Comparison of ENCODE assay signal across 9 cellular contexts in the genomic region with DNA sequence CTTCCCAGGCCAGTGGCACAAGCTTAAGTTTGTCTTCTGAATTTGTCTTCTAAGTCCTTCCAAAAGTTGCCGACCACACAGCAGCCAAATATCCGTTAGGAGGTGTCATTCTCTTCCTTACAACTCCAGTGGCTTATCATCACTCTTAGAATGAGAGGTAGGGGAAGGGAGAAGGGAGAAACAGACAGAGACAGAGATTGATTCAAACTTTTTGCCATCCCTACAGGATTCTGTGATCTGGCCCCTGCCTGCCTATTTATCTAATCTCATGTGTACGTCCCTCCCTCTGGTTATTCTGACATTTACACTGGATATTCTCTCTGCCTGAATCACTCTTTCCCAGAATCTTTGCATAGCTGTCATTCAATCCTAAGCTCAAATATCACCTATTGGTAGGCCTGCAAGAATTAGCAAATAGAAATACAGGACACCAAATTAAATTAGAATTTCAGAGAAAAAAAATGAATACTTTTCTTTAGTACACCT. TPM values are rescaled to one million over a fixed set of nuclear protein-coding genes. Genes with fewer than 3 reads are reported as not detected.
DNase-seq lines count a peak whose midpoint lies in the region; ATAC-seq and TF ChIP-seq lines count a peak whose summit lies in the region.
"Had no signal": no experiment of that assay in that cellular context is flagged by ENCODE, and none has a peak within 500 bp of the region (broad histone marks: within the 10 kb centered on the region; RNA-seq: fewer than 3 reads in every experiment).

No MANE protein-coding gene starts in this region.

- H3K9ac ChIP-seq in smooth muscle cell (ENCODE audit: low read depth), result peak overlapping the region; percentile 90

- H3F3A ChIP-seq in smooth muscle cell (ENCODE audit: low read depth), result no peaks in the 10 kb centered on the region

- peaks cover 30% of the 10 kb centered on the region for H4K20me1 ChIP-seq in smooth muscle cell (ENCODE audit: low read depth)

- peak overlapping the region; percentile 37; the same call in 1 of the 2 replicates for H3K27ac Mint-ChIP-seq in WTC11

- H3K27me3 Mint-ChIP-seq in WTC11 (ENCODE audit: low read depth), result peaks cover 10% of the 10 kb centered on the region

- H3K27me3 ChIP-seq in H7 (ENCODE audit: control insufficient read depth, insufficient read depth, low read length), result peaks cover 2% of the 10 kb centered on the region; the same call in 1 of the 2 replicates
- H3K27me3 ChIP-seq in heart right ventricle, result no peaks in the 10 kb centered on the region
- no peaks in the 10 kb centered on the region for H3K27me3 ChIP-seq in smooth muscle cell (ENCODE audit: low read depth)

- POLR2A ChIA-PET in WTC11 (lab: Charles Lee), result interaction anchor here (1.4 kb wide), 1 partner anchor 94 kb away, joined by 3 read pairs; a partner anchor contains a TSS

- H3K36me3 ChIP-seq in H7 (replicated peaks; ENCODE audit: control insufficient read depth, insufficient read depth, low read length) (peaks cover 9% of the 10 kb centered on the region), heart right ventricle (peaks cover 0 to 28% (median 17%) of the 10 kb centered on the region in 9 donors), smooth muscle cell (ENCODE audit: low read depth) (peaks cover 13% of the 10 kb centered on the region)

- H3K4me1 Mint-ChIP-seq in WTC11, result peaks cover 15% of the 10 kb centered on the region

- H3K9me3 Mint-ChIP-seq in WTC11, result no peaks in the 10 kb centered on the region

- H3K36me3 Mint-ChIP-seq in WTC11, result peaks cover 25% of the 10 kb centered on the region

- H2AFZ ChIP-seq in smooth muscle cell (ENCODE audit: low read depth), result peak overlapping the region; percentile 79

- DNase-seq in H7 (no peak), WTC11 (ENCODE audit: low spot score) (no peak), heart right ventricle (no peak), smooth muscle cell (lab: John Stamatoyannopoulos, UW; ENCODE audit: unreplicated experiment) (no peak)
- DNase-seq in stimulated activated CD4-positive, alpha-beta T cell treated with anti-CD3 and anti-CD28 coated beads, Interleukin-15, amount 100 ng/mL, for 24 hours, result no peak

- H3K9me3 ChIP-seq in heart right ventricle (no peaks in the 10 kb centered on the region), smooth muscle cell (replicated peaks; ENCODE audit: low read depth) (no peaks in the 10 kb centered on the region)

- ATAC-seq in WTC11 (no peak; the same call in 1 of the 2 replicates), heart right ventricle (peak in 4 of 8 donors; percentile 1 to 41 (median 16)), GM19023 (IDR thresholded peaks at IDR 0.05; ENCODE audit: unreplicated experiment) (no peak), HG03457 (IDR thresholded peaks at IDR 0.05; ENCODE audit: unreplicated experiment) (no peak), GM19035 (IDR thresholded peaks at IDR 0.05; ENCODE audit: unreplicated experiment) (no peak)

- peaks cover 36% of the 10 kb centered on the region for H3K79me2 ChIP-seq in smooth muscle cell (ENCODE audit: low read depth)

- H3K4me3 ChIP-seq in H7 (ENCODE audit: insufficient read depth, low read depth, low read length) (peak overlapping the region; percentile 93), heart right ventricle (peak overlapping the region in 9 of 10 donors; percentile 59 to 78 (median 70)), smooth muscle cell (peak overlapping the region; percentile 77)

- intact Hi-C loops in heart right ventricle (cut with DNase I), result loop anchor here in 4 of 10 donors (2.0 to 10.0 kb wide), 7 partner anchors 44 to 124 kb away; a partner anchor contains a TSS

- TF ChIP-seq CTCF in WTC11 (IDR thresholded peaks at IDR 0.05) (no peak), heart right ventricle (IDR thresholded peaks at IDR 0.05) (peak in 2 of 9 donors; percentile 6 to 11), smooth muscle cell (IDR thresholded peaks at IDR 0.05; ENCODE audit: borderline replicate concordance, insufficient read depth, poor library complexity, severe bottlenecking) (no peak)

- CTCF ChIA-PET in WTC11 (lab: Charles Lee), result interaction anchor here (0.9 to 2.2 kb wide), 9 partner anchors 9 to 264 kb away, joined by 3 to 18 read pairs (median 5); a partner anchor contains a TSS

- H3K4me2 ChIP-seq in smooth muscle cell, result peak overlapping the region; percentile 99

- H3K27ac ChIP-seq in heart right ventricle (peak overlapping the region in 9 of 10 donors; percentile 70 to 85 (median 76)), smooth muscle cell (ENCODE audit: low read depth) (peak overlapping the region; percentile 94)

- WGBS in heart right ventricle, 2 donors, result 0% methylated on average over 3 of the region's 3 CpGs
- WGBS in smooth muscle cell (ENCODE audit: low lambda C conversion rate), result 9% methylated on average over 3 of the region's 3 CpGs

- H3K4me1 ChIP-seq in heart right ventricle, result peaks cover 6 to 28% (median 20%) of the 10 kb centered on the region in 9 donors
- H3K4me1 ChIP-seq in smooth muscle cell (ENCODE audit: low read depth), result peaks cover 14% of the 10 kb centered on the region

- H3K4me3 Mint-ChIP-seq in WTC11, result peak overlapping the region; percentile 99

TF ChIP-seq in WTC11, 78 proteins besides CTCF, POLR2A, EP300 and RAD21 (continues in another document):
- no peak for TF ChIP-seq RORB (CRISPR knock-in tag; IDR thresholded peaks at IDR 0.05)
- TF ChIP-seq EMX1 (CRISPR knock-in tag; IDR thresholded peaks at IDR 0.05), result no peak
- no peak for TF ChIP-seq GRHL2 (CRISPR knock-in tag; IDR thresholded peaks at IDR 0.05; ENCODE audit: insufficient replicate concordance, severe bottlenecking)
- TF ChIP-seq ZNF121 (CRISPR knock-in tag; IDR thresholded peaks at IDR 0.05), result no peak
- TF ChIP-seq, protein P1, sequence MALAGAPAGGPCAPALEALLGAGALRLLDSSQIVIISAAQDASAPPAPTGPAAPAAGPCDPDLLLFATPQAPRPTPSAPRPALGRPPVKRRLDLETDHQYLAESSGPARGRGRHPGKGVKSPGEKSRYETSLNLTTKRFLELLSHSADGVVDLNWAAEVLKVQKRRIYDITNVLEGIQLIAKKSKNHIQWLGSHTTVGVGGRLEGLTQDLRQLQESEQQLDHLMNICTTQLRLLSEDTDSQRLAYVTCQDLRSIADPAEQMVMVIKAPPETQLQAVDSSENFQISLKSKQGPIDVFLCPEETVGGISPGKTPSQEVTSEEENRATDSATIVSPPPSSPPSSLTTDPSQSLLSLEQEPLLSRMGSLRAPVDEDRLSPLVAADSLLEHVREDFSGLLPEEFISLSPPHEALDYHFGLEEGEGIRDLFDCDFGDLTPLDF (CRISPR knock-in tag; IDR thresholded peaks at IDR 0.05), result no peak
- TF ChIP-seq FOXP1 (CRISPR knock-in tag; IDR thresholded peaks at IDR 0.05; ENCODE audit: borderline replicate concordance), result no peak
- TF ChIP-seq, protein P2, sequence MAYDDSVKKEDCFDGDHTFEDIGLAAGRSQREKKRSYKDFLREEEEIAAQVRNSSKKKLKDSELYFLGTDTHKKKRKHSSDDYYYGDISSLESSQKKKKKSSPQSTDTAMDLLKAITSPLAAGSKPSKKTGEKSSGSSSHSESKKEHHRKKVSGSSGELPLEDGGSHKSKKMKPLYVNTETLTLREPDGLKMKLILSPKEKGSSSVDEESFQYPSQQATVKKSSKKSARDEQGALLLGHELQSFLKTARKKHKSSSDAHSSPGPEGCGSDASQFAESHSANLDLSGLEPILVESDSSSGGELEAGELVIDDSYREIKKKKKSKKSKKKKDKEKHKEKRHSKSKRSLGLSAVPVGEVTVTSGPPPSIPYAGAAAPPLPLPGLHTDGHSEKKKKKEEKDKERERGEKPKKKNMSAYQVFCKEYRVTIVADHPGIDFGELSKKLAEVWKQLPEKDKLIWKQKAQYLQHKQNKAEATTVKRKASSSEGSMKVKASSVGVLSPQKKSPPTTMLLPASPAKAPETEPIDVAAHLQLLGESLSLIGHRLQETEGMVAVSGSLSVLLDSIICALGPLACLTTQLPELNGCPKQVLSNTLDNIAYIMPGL (CRISPR knock-in tag; IDR thresholded peaks at IDR 0.05), result no peak
- no peak for TF ChIP-seq KAT7 (CRISPR knock-in tag; IDR thresholded peaks at IDR 0.05; ENCODE audit: borderline replicate concordance)
- no peak for TF ChIP-seq CREM (CRISPR knock-in tag; IDR thresholded peaks at IDR 0.05)
- TF ChIP-seq MXD4 (CRISPR knock-in tag; IDR thresholded peaks at IDR 0.05; ENCODE audit: borderline replicate concordance), result no peak
- no peak for TF ChIP-seq ZBTB21 (CRISPR knock-in tag; IDR thresholded peaks at IDR 0.05; ENCODE audit: borderline replicate concordance)
- TF ChIP-seq, protein P3, sequence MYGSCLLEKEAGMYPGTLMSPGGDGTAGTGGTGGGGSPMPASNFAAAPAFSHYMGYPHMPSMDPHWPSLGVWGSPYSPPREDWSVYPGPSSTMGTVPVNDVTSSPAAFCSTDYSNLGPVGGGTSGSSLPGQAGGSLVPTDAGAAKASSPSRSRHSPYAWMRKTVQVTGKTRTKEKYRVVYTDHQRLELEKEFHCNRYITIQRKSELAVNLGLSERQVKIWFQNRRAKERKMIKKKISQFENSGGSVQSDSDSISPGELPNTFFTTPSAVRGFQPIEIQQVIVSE (CRISPR knock-in tag; IDR thresholded peaks at IDR 0.05; ENCODE audit: borderline replicate concordance), result no peak

RNA-seq across cellular contexts. Expression of a gene that starts 0.5 kb away (rescaled TPM):
- total RNA-seq in H7 (2014; rRNA removed; shearing (Covaris generic)), result 170 and 197 TPM in 2 replicates
- total RNA-seq in WTC11 (2021) (72.3 to 92.8 TPM (median 75.9 TPM) in 3 replicates), heart right ventricle (10 to 100 TPM; 20.2 to 35.4 (median 22.3) TPM), smooth muscle cell (57.4 and 64.7 TPM in 2 replicates)
- polyA plus RNA-seq in heart right ventricle (100 to 1,000 TPM in 1 of 2 donors, 10 to 100 TPM in 1; 41.5 to 196 TPM), smooth muscle cell (61.2 and 63.8 TPM in 2 replicates)

RNA-seq across cellular contexts. Expression of a gene that starts 38.5 kb away (rescaled TPM):
- 0.14 TPM in 1 of 2 replicates, not detected in the other for total RNA-seq in H7 (2014; rRNA removed; shearing (Covaris generic))
- 0.11 to 0.16 TPM (median 0.13 TPM) in 3 replicates for total RNA-seq in WTC11 (2021)
- under 1 TPM in 2 of 10 donors, not detected in 8; 0.10 to 0.35 TPM for total RNA-seq in heart right ventricle
- under 1 TPM in 1 of 2 donors, not detected in 1; 0.03 TPM for polyA plus RNA-seq in heart right ventricle
- total RNA-seq in smooth muscle cell, result not detected in 2 replicates
- not detected in 2 replicates for polyA plus RNA-seq in smooth muscle cell
- total RNA-seq: pulmonary artery endothelial cell had no signal

RNA-seq across cellular contexts. Expression of a gene that starts 39.5 kb away (rescaled TPM):
- total RNA-seq in H7 (2014; rRNA removed; shearing (Covaris generic)), result 3.3 and 4.0 TPM in 2 replicates
- 10.5 to 14.6 TPM (median 13.5 TPM) in 3 replicates for total RNA-seq in WTC11 (2021)
- 1 to 10 TPM; 2.1 to 7.7 (median 4.0) TPM for total RNA-seq in heart right ventricle
- 1 to 10 TPM; 1.9 to 9.4 TPM for polyA plus RNA-seq in heart right ventricle
- total RNA-seq in smooth muscle cell, result 3.4 and 8.4 TPM in 2 replicates
- polyA plus RNA-seq in smooth muscle cell, result 7.2 and 12.3 TPM in 2 replicates

RNA-seq across cellular contexts. Expression of a gene that starts 42.1 kb away (rescaled TPM):
- 18.5 and 19.8 TPM in 2 replicates for total RNA-seq in H7 (2014; rRNA removed; shearing (Covaris generic))
- total RNA-seq in WTC11 (2021), result 18.3 to 19.7 TPM (median 19.1 TPM) in 3 replicates
- 10 to 100 TPM in 3 of 10 donors, 1 to 10 TPM in 7; 6.0 to 12.1 (median 9.2) TPM for total RNA-seq in heart right ventricle
- 1 to 10 TPM; 3.2 to 4.4 TPM for polyA plus RNA-seq in heart right ventricle
- total RNA-seq in smooth muscle cell, result 20.0 and 37.1 TPM in 2 replicates
- 7.4 and 7.9 TPM in 2 replicates for polyA plus RNA-seq in smooth muscle cell
